ENCODE assay signal across 9 cellular contexts in the genomic region with DNA sequence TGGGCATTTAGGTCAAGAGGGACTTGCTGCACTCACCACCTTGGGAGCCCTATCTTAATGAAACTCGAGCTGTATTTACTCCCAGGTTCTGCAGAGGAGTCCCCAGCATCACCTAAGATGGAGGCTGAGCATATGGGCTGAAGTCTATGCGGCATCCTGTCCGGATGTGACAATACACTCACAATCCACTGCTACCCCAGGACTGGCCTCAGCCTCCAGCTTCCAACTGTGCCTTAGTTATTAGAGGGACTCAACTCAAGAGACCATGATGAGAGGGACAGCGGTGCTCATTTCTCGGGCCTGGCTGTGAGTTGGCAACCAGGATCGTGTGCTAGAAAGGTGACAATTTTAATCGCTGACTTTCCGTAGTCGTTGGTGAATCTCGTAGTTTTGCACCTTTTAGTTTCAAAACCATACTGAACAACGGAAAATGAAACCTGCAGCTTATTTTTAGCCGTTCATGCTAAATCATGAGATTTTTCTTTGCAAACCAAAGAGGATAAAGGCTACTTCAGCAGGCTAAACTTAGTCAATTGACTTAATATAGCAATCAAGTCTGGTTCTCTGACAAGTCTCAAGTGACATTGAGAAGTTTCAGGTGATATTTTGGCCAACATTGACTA. TPM values are rescaled to one million over a fixed set of nuclear protein-coding genes. Genes with fewer than 3 reads are reported as not detected.
DNase-seq lines count a peak whose midpoint lies in the region; ATAC-seq and TF ChIP-seq lines count a peak whose summit lies in the region.
"Had no signal": no experiment of that assay in that cellular context is flagged by ENCODE, and none has a peak within 500 bp of the region (broad histone marks: within the 10 kb centered on the region; RNA-seq: fewer than 3 reads in every experiment).

No MANE protein-coding gene starts in this region.

- H3K4me2 ChIP-seq in mesendoderm (ENCODE audit: low read length) (no peak overlapping the region), H9 (ENCODE audit: insufficient read depth, insufficient read length, low read length) (no peak overlapping the region)

- no peak overlapping the region for H3K4me3 Mint-ChIP-seq in H9

- peaks cover 9% of the 10 kb centered on the region for H3K4me1 ChIP-seq in lower lobe of right lung
- H3K4me1 ChIP-seq in mesendoderm (ENCODE audit: control insufficient read depth, low read depth, low read length) = peaks cover 3% of the 10 kb centered on the region
- peaks cover 6% of the 10 kb centered on the region; the same call in 1 of the 2 replicates for H3K4me1 ChIP-seq in H9 (ENCODE audit: insufficient read depth, low read length)

- no peak overlapping the region for H3K14ac ChIP-seq in H9 (ENCODE audit: insufficient read depth, low read length)

- no peak overlapping the region for H3T11ph ChIP-seq in H9 (ENCODE audit: low read length)

- H3K56ac ChIP-seq in mesendoderm (ENCODE audit: low read length) = no peak overlapping the region
- H3K56ac ChIP-seq in H9 (ENCODE audit: insufficient read length, low read depth, low read length) = no peak overlapping the region

- H2AK5ac ChIP-seq in mesendoderm (ENCODE audit: low read length) (no peak overlapping the region), H9 (ENCODE audit: insufficient read length, low read length) (no peak overlapping the region)

- no peaks in the 10 kb centered on the region for H3K9me3 Mint-ChIP-seq in H9

- H2BK5ac ChIP-seq in mesendoderm (ENCODE audit: low read length) (no peak overlapping the region), H9 (ENCODE audit: insufficient read length, low read length) (no peak overlapping the region)

- H3K27me3 ChIP-seq in lower lobe of right lung (ENCODE audit: low read depth) (no peaks in the 10 kb centered on the region), mesendoderm (ENCODE audit: insufficient read depth, low read length, poor library complexity) (no peaks in the 10 kb centered on the region), H9 (ENCODE audit: insufficient read depth, low read length) (peaks cover 2% of the 10 kb centered on the region; the same call in 1 of the 2 replicates)

- WGBS in mesendoderm (ENCODE audit: extremely low coverage, insufficient coverage, low lambda C conversion rate) = no CpG with 5 or more reads among the region's 12 CpGs
- WGBS in H9 (ENCODE audit: extremely low coverage, insufficient read length, low lambda C conversion rate) = no CpG with 5 or more reads among the region's 12 CpGs

- no peak overlapping the region for H2BK12ac ChIP-seq in H9 (ENCODE audit: insufficient read length, low read depth, low read length)

- H2BK120ac ChIP-seq in mesendoderm (ENCODE audit: low read depth, low read length) (no peak overlapping the region), H9 (ENCODE audit: low read depth, low read length, poor library complexity, severe bottlenecking) (no peak overlapping the region)

- no peak overlapping the region for H4K5ac ChIP-seq in mesendoderm (ENCODE audit: low read length)
- no peak overlapping the region for H4K5ac ChIP-seq in H9 (ENCODE audit: insufficient read length, low read depth, low read length)

- H3K9ac ChIP-seq in mesendoderm (ENCODE audit: low read length) (no peak overlapping the region), H9 (ENCODE audit: extremely low read depth, insufficient read length, low read length) (no peak overlapping the region)

- TF ChIP-seq CTCF in lower lobe of right lung (IDR thresholded peaks at IDR 0.05) (no peak), H9 (conservative IDR thresholded peaks at IDR 0.05) (no peak)

- H3K36me3 Mint-ChIP-seq in H9 (ENCODE audit: insufficient read depth in 1 of 3, low read depth in 3 of 3) = no peaks in the 10 kb centered on the region; a peak in 2 of 7 replicates

- H3K4ac ChIP-seq in mesendoderm (ENCODE audit: low read depth, low read length) (no peak overlapping the region), H9 (ENCODE audit: low read depth, low read length) (no peak overlapping the region)

- no peaks in the 10 kb centered on the region for H4K20me1 ChIP-seq in H9 (ENCODE audit: control insufficient read depth, insufficient read depth, insufficient read length)

- H2BK15ac ChIP-seq in mesendoderm (replicated peaks; ENCODE audit: low read depth) (no peak overlapping the region), H9 (ENCODE audit: low read depth, low read length) (no peak overlapping the region)

- H3K23ac ChIP-seq in mesendoderm (ENCODE audit: low read length) (no peak overlapping the region), H9 (ENCODE audit: insufficient read length, low read depth, low read length) (no peak overlapping the region)

- H3K23me2 ChIP-seq in H9 (ENCODE audit: insufficient read length, low read depth, low read length, poor library complexity, severe bottlenecking) = no peaks in the 10 kb centered on the region

- H2BK20ac ChIP-seq in H9 (ENCODE audit: low read depth, low read length, poor library complexity, severe bottlenecking) = no peak overlapping the region

- peaks cover 3% of the 10 kb centered on the region for H3K27me3 Mint-ChIP-seq in H9 (ENCODE audit: low read depth)

- no peak overlapping the region for H3K27ac Mint-ChIP-seq in H9

- H3K27ac ChIP-seq in lower lobe of right lung = no peak overlapping the region
- H3K27ac ChIP-seq in mesendoderm (ENCODE audit: low read depth, low read length) = no peak overlapping the region
- H3K27ac ChIP-seq in H9 (ENCODE audit: insufficient read length, low read depth, low read length) = no peak overlapping the region

- H4K8ac ChIP-seq in mesendoderm (ENCODE audit: low read depth, low read length) (no peak overlapping the region), H9 (replicated peaks; ENCODE audit: insufficient read length, low read depth, low read length) (no peak overlapping the region)

- H3K4me3 ChIP-seq in lower lobe of right lung = no peak overlapping the region
- no peak overlapping the region for H3K4me3 ChIP-seq in mesendoderm (ENCODE audit: low read length)

- H2AFZ ChIP-seq in H9 (ENCODE audit: low read length) = no peak overlapping the region

- H4K91ac ChIP-seq in H9 (ENCODE audit: insufficient read length, low read depth, low read length) = no peak overlapping the region

- ATAC-seq in GM18868 (IDR thresholded peaks at IDR 0.05; ENCODE audit: unreplicated experiment) (peak; percentile 48), GM21619 (IDR thresholded peaks at IDR 0.05; ENCODE audit: unreplicated experiment) (peak; percentile 51), HG03565 (IDR thresholded peaks at IDR 0.05; ENCODE audit: unreplicated experiment) (peak; percentile 48), lower lobe of right lung (peak; percentile 55 to 57)
- ATAC-seq: HCT116 had no signal

- H3K36me3 ChIP-seq in lower lobe of right lung (peaks cover 6% of the 10 kb centered on the region), mesendoderm (ENCODE audit: control insufficient read depth, insufficient read depth, low read length) (no peaks in the 10 kb centered on the region)

- H3K79me2 ChIP-seq in mesendoderm (ENCODE audit: control insufficient read depth, insufficient read depth, low read length) = no peaks in the 10 kb centered on the region
- H3K79me2 ChIP-seq in H9 (ENCODE audit: insufficient read depth, low read length) = no peaks in the 10 kb centered on the region

- H3K9me3 ChIP-seq in lower lobe of right lung (no peaks in the 10 kb centered on the region), H9 (ENCODE audit: control insufficient read depth, low read depth, low read length) (no peaks in the 10 kb centered on the region)

- intact Hi-C loops in lower lobe of right lung (cut with DNase I) = no loop called here

- no peak overlapping the region for H3K18ac ChIP-seq in mesendoderm (ENCODE audit: low read length)
- no peak overlapping the region for H3K18ac ChIP-seq in H9 (ENCODE audit: insufficient read length, low read depth, low read length)

- H3K4me1 Mint-ChIP-seq in H9 = peaks cover 35 to 40% of the 10 kb centered on the region in 2 experiments

- no peak for DNase-seq in lower lobe of right lung
- DNase-seq in NCI-H82 (lab: John Stamatoyannopoulos, UW) = no peak
- no peak for DNase-seq in mesendoderm
- DNase-seq in H9 = no peak
- DNase-seq in amygdala (lab: John Stamatoyannopoulos, UW) = no peak

- no peaks in the 10 kb centered on the region for H3K79me1 ChIP-seq in mesendoderm (ENCODE audit: low read length)
- no peaks in the 10 kb centered on the region for H3K79me1 ChIP-seq in H9 (ENCODE audit: insufficient read depth, low read depth, low read length, poor library complexity, severe bottlenecking)

RNA-seq across cellular contexts. Expression of a gene that starts 11.1 kb away (rescaled TPM):
- total RNA-seq in lower lobe of right lung (89.6 TPM), H9 (2021) (12.7 and 14.6 TPM in 2 replicates)
- 20.8 TPM for polyA plus RNA-seq in mesendoderm (2013, experiment 1 of 2)
- 20.5 TPM for polyA plus RNA-seq in mesendoderm (2013, experiment 2 of 2)
